In genomic region chr7:135035252-135035651, GRCh38 we compare ENCODE assay signal across 27 cellular contexts.
"Had no signal": no experiment of that assay in that cellular context is flagged by ENCODE, and none has a peak within 500 bp of the region (broad histone marks: within the 10 kb centered on the region; RNA-seq: fewer than 3 reads in every experiment).

No MANE protein-coding gene starts in this region.

- H3K27me3 ChIP-seq: stomach, suprapubic skin, testis, thyroid gland, tibial artery, tibial nerve, transverse colon, upper lobe of left lung, upper lobe of right lung, uterus, vagina had no signal

- H3K4me1 ChIP-seq: stomach, suprapubic skin, testis, thyroid gland, tibial artery, tibial nerve, transverse colon, upper lobe of left lung, upper lobe of right lung, uterus, vagina had no signal

- ATAC-seq: stimulated activated effector memory CD8-positive, alpha-beta T cell treated with anti-CD3 and anti-CD28 coated beads, Interleukin-12 subunit alpha, Interleukin-12 subunit beta, amount 100 ng/mL, for 72 hours; stimulated activated memory B cell treated with anti-CD40 and anti-IgM and Interleukin-4, amounts not matched to agents 10 μg/mL and 1 μg/mL and 100 μg/mL, for 72 hours; stimulated activated naive B cell treated with anti-CD40 and anti-IgM and Interleukin-4, amounts not matched to agents 10 μg/mL and 1 μg/mL and 100 μg/mL, for 72 hours; stimulated activated naive CD8-positive, alpha-beta T cell treated with anti-CD3 and anti-CD28 coated beads, Interleukin-15, amount 100 ng/mL, for 72 hours; stimulated activated naive CD8-positive, alpha-beta T cell treated with anti-CD3 and anti-CD28 coated beads, Interleukin-15, Interleukin-2, amounts not matched to agents 100 U/mL and 50 U/mL, for 24 hours; upper lobe of right lung had no signal

- H3K36me3 ChIP-seq: stomach, suprapubic skin, thoracic aorta, thyroid gland, tibial artery, tibial nerve, transverse colon, upper lobe of left lung, upper lobe of right lung, uterus, vagina had no signal

- H3K9me3 ChIP-seq: stomach, suprapubic skin, testis, thoracic aorta, thyroid gland, tibial artery, tibial nerve, transverse colon, upper lobe of left lung, upper lobe of right lung, uterus, vagina had no signal

- H3K27ac ChIP-seq: stomach, suprapubic skin, testis, thoracic aorta, thyroid gland, tibial artery, tibial nerve, transverse colon, upper lobe of left lung, upper lobe of right lung, uterus, vagina had no signal

- DNase-seq: stimulated activated CD4-positive, alpha-beta T cell treated with anti-CD3 and anti-CD28 coated beads, Interleukin-2, amount 100 ng/mL, for 48 hours; stimulated activated CD4-positive, alpha-beta T cell treated with anti-CD3 and anti-CD28 coated beads, Interleukin-4, amount 100 ng/mL, for 1 hour; stimulated activated CD4-positive, alpha-beta T cell treated with anti-CD3 and anti-CD28 coated beads, Interleukin-4, amount 100 ng/mL, for 24 hours; stimulated activated CD4-positive, alpha-beta T cell treated with anti-CD3 and anti-CD28 coated beads, Interleukin-4, amount 100 ng/mL, for 4 hours; stimulated activated CD8-positive, alpha-beta memory T cell treated with anti-CD3 and anti-CD28 coated beads, Interleukin-4, amount 100 ng/mL, for 48 hours; stimulated activated naive B cell treated with anti-CD40 and anti-IgM and Interleukin-4, amounts not matched to agents 10 μg/mL and 1 μg/mL and 100 μg/mL, for 72 hours; stimulated activated naive CD4-positive, alpha-beta T cell; stimulated activated naive CD4-positive, alpha-beta T cell treated with Interleukin-2 at 50 U/mL for 16 hours; stimulated activated naive CD8-positive, alpha-beta T cell treated with anti-CD3 and anti-CD28 coated beads, Interleukin-15, amount 100 ng/mL, for 72 hours; stimulated activated naive CD8-positive, alpha-beta T cell treated with anti-CD3 and anti-CD28 coated beads, Interleukin-15, Interleukin-2, amounts not matched to agents 100 U/mL and 50 U/mL, for 24 hours; stomach; substantia nigra; testis; thyroid gland; tibial artery; transverse colon; trophoblast cell; upper lobe of left lung; upper lobe of right lung; uterus had no signal

- H3K4me3 ChIP-seq: stomach, suprapubic skin, testis, thoracic aorta, thyroid gland, tibial artery, tibial nerve, transverse colon, upper lobe of left lung, upper lobe of right lung, uterus, vagina had no signal

- FAIRE-seq: urothelium cell line had no signal
